11 cellular contexts compared by ENCODE assay signal in genomic region chr10:110358869-110359629, GRCh38. TPM values are rescaled to one million over a fixed set of nuclear protein-coding genes. Genes with fewer than 3 reads are reported as not detected.
DNase-seq lines count a peak whose midpoint lies in the region; ATAC-seq and TF ChIP-seq lines count a peak whose summit lies in the region.
"Had no signal": no experiment of that assay in that cellular context is flagged by ENCODE, and none has a peak within 500 bp of the region (broad histone marks: within the 10 kb centered on the region; RNA-seq: fewer than 3 reads in every experiment).

No MANE protein-coding gene starts in this region.

- no peaks in the 10 kb centered on the region for H3K9me2 ChIP-seq in DOHH2 (replicated peaks; ENCODE audit: control insufficient read depth, low read length)

- no peaks in the 10 kb centered on the region for H3K9me3 ChIP-seq in DOHH2 (ENCODE audit: control insufficient read depth, insufficient read depth, low read length)

- in situ Hi-C loops in KBM-7 (cut with MboI; ENCODE audit: low pct_unique_long_range_greater_than_20kb, low sequenced_read_pairs): loop anchor here (25.0 kb wide), 1 partner anchor 178 kb away; no protein-coding TSS in a partner anchor

- H4K20me1 ChIP-seq in DOHH2 (ENCODE audit: control insufficient read depth, insufficient read depth, low read depth, low read length): no peaks in the 10 kb centered on the region

- no peaks in the 10 kb centered on the region for H3K27me3 ChIP-seq in DOHH2 (ENCODE audit: control insufficient read depth, low read length)

- peaks cover 26% of the 10 kb centered on the region for H3F3A ChIP-seq in DOHH2 (ENCODE audit: control insufficient read depth, insufficient read depth)

- no peak for TF ChIP-seq CTCF in DOHH2 (IDR thresholded peaks at IDR 0.05; ENCODE audit: low read depth, low read length, poor library complexity, severe bottlenecking)

- H3K27ac ChIP-seq in DOHH2 (ENCODE audit: low read depth, low read length): peak overlapping the region; percentile 100

- no peak for ATAC-seq in GM19328 (IDR thresholded peaks at IDR 0.05; ENCODE audit: unreplicated experiment)
- no peak for ATAC-seq in GM21381 (IDR thresholded peaks at IDR 0.05; ENCODE audit: unreplicated experiment)
- ATAC-seq in GM18868 (IDR thresholded peaks at IDR 0.05; ENCODE audit: unreplicated experiment): no peak

- peak; percentile 23 for DNase-seq in KBM-7
- DNase-seq in astrocyte of the hippocampus (ENCODE audit: low read depth, low spot score): peak; percentile 79
- peak; percentile 74 for DNase-seq in mesenteric fat pad (ENCODE audit: low spot score)
- no peak for DNase-seq in NCI-H345 treated with DMSO at 0.1 percent for 48 hours (lab: John Stamatoyannopoulos, UW; ENCODE audit: unreplicated experiment)
- DNase-seq: activated effector memory CD4-positive, alpha-beta T cell treated with anti-CD3 and anti-CD28 coated beads, Interleukin-2, amount 50 U/mL, for 16 hours; SHP77; stimulated activated CD4-positive, alpha-beta T cell treated with anti-CD3 and anti-CD28 coated beads, Interleukin-2, amount 100 ng/mL, for 48 hours had no signal

- no peaks in the 10 kb centered on the region for H3K36me3 ChIP-seq in DOHH2 (ENCODE audit: control insufficient read depth, low read length)

- H3K4me1 ChIP-seq in DOHH2 (ENCODE audit: control insufficient read depth, low read length): peaks cover 68% of the 10 kb centered on the region

- peak overlapping the region; percentile 66 for H3K4me3 ChIP-seq in DOHH2 (ENCODE audit: low read length)

- H3K4me2 ChIP-seq in DOHH2 (ENCODE audit: low read length): peak overlapping the region; percentile 70

- no peaks in the 10 kb centered on the region for H3K79me2 ChIP-seq in DOHH2 (ENCODE audit: control insufficient read depth, low read length)

RNA-seq across cellular contexts. Expression of gene SMNDC1, which starts 54.3 kb away (rescaled TPM):
- 26.1 TPM for total RNA-seq in mesenteric fat pad
